In genomic region chr7:120998525-120998924, GRCh38 we compare ENCODE assay signal across 15 cellular contexts. TPM values are rescaled to one million over a fixed set of nuclear protein-coding genes. Genes with fewer than 3 reads are reported as not detected.
DNase-seq lines count a peak whose midpoint lies in the region; ATAC-seq and TF ChIP-seq lines count a peak whose summit lies in the region.
"Had no signal": no experiment of that assay in that cellular context is flagged by ENCODE, and none has a peak within 500 bp of the region (broad histone marks: within the 10 kb centered on the region; RNA-seq: fewer than 3 reads in every experiment).

No MANE protein-coding gene starts in this region.

- 44 to 57% (median 47%) methylated on average over 1 of the region's 1 CpG for WGBS in heart left ventricle, 4 donors
- WGBS in right cardiac atrium: 47% methylated on average over 1 of the region's 1 CpG
- 58 to 77% methylated on average over 1 of the region's 1 CpG for WGBS in sigmoid colon, 2 donors

- H3K79me2 ChIP-seq in fibroblast of lung (ENCODE audit: control insufficient read depth, insufficient read depth, low read length): peaks cover 78% of the 10 kb centered on the region

- TF ChIP-seq POLR2A in heart left ventricle (IDR thresholded peaks at IDR 0.05) (no peak), sigmoid colon (IDR thresholded peaks at IDR 0.05) (no peak), uterus (IDR thresholded peaks at IDR 0.05) (no peak)

- no peak for TF ChIP-seq EP300 in sigmoid colon (IDR thresholded peaks at IDR 0.05)

- intact Hi-C loops in heart left ventricle (cut with DNase I): loop anchor here in 1 of 10 donors (5.0 kb wide), 1 partner anchor 44 kb away; no protein-coding TSS in a partner anchor
- intact Hi-C loops in right cardiac atrium (cut with DNase I): no loop called here
- intact Hi-C loops in sigmoid colon (cut with DNase I): no loop called here
- intact Hi-C loops in uterus (cut with DNase I; ENCODE audit: low total_unique reads): no loop called here

- H3K27ac ChIP-seq in heart left ventricle: peak overlapping the region in 7 of 12 donors; percentile 13 to 93 (median 69)
- no peak overlapping the region for H3K27ac ChIP-seq in right cardiac atrium (ENCODE audit: low read length)
- H3K27ac ChIP-seq in fibroblast of lung (ENCODE audit: insufficient read depth, low read length): no peak overlapping the region
- peak overlapping the region in 3 of 4 donors; percentile 86 to 95 (median 89) for H3K27ac ChIP-seq in sigmoid colon
- H3K27ac ChIP-seq in uterus: peak overlapping the region; percentile 81 to 92
- H3K27ac ChIP-seq: BLaER1, PC-9 had no signal

- ATAC-seq in heart left ventricle (no peak), right cardiac atrium (no peak)

- no peaks in the 10 kb centered on the region for H3K36me3 ChIP-seq in heart left ventricle
- no peaks in the 10 kb centered on the region for H3K36me3 ChIP-seq in fibroblast of lung (ENCODE audit: control insufficient read depth, insufficient read depth, low read length)
- no peaks in the 10 kb centered on the region for H3K36me3 ChIP-seq in sigmoid colon
- H3K36me3 ChIP-seq in uterus: no peaks in the 10 kb centered on the region
- H3K36me3 ChIP-seq: BLaER1 had no signal

- H3K9me3 ChIP-seq in heart left ventricle (no peaks in the 10 kb centered on the region), right cardiac atrium (ENCODE audit: control insufficient read depth, low read length) (no peaks in the 10 kb centered on the region), fibroblast of lung (ENCODE audit: control insufficient read depth, insufficient read depth, low read depth, low read length) (no peaks in the 10 kb centered on the region), sigmoid colon (no peaks in the 10 kb centered on the region), uterus (no peaks in the 10 kb centered on the region)
- H3K9me3 ChIP-seq: BLaER1 had no signal

- no peak overlapping the region for H3K9ac ChIP-seq in fibroblast of lung (ENCODE audit: insufficient read depth, low read length)
- H3K9ac ChIP-seq: BLaER1 had no signal

- DNase-seq in heart left ventricle (no peak), right cardiac atrium (no peak), fibroblast of lung (ENCODE audit: low read depth in 2 of 2) (no peak), sigmoid colon (no peak), uterus (no peak), DMS 273 (lab: John Stamatoyannopoulos, UW; ENCODE audit: unreplicated experiment) (no peak), GDM1 (lab: John Stamatoyannopoulos, UW) (no peak), NOMO-1 (lab: John Stamatoyannopoulos, UW; ENCODE audit: unreplicated experiment in 2 of 2) (no peak)
- DNase-seq: 8988T; NCI-H1417; NCI-H1930; NCI-H524; NK-92 treated with Interleukin-12 subunit alpha and Interleukin-12 subunit beta, amount 100 ng/mL, for 24 hours; PC-9 had no signal

- no peak overlapping the region for H3K4me3 ChIP-seq in heart left ventricle
- no peak overlapping the region for H3K4me3 ChIP-seq in right cardiac atrium (ENCODE audit: low read length)
- H3K4me3 ChIP-seq in fibroblast of lung (replicated peaks in 1 of 4; ENCODE audit: control extremely low read depth in 1 of 4, insufficient read depth in 1 of 4, low read depth in 3 of 4, low read length in 4 of 4): no peak overlapping the region
- H3K4me3 ChIP-seq in sigmoid colon: no peak overlapping the region
- peak overlapping the region in 1 of 2 donors; percentile 8 for H3K4me3 ChIP-seq in uterus
- H3K4me3 ChIP-seq: BLaER1, PC-9 had no signal

- H3K27me3 ChIP-seq in heart left ventricle: no peaks in the 10 kb centered on the region
- H3K27me3 ChIP-seq in right cardiac atrium (ENCODE audit: control insufficient read depth, insufficient read depth): no peaks in the 10 kb centered on the region
- H3K27me3 ChIP-seq in fibroblast of lung (ENCODE audit: control insufficient read depth, insufficient read depth, low read length): no peaks in the 10 kb centered on the region
- H3K27me3 ChIP-seq in sigmoid colon: no peaks in the 10 kb centered on the region
- no peaks in the 10 kb centered on the region for H3K27me3 ChIP-seq in uterus
- H3K27me3 ChIP-seq: BLaER1 had no signal

- H4K20me1 ChIP-seq in fibroblast of lung (ENCODE audit: control insufficient read depth, extremely low read depth, insufficient read depth, low read length): no peaks in the 10 kb centered on the region
- H4K20me1 ChIP-seq: BLaER1 had no signal

- H2AFZ ChIP-seq in fibroblast of lung (ENCODE audit: low read length): no peak overlapping the region
- H2AFZ ChIP-seq: PC-9 had no signal

- peak overlapping the region; percentile 40 for H3K4me2 ChIP-seq in fibroblast of lung (ENCODE audit: extremely low read depth, insufficient read depth, low read length)
- H3K4me2 ChIP-seq: BLaER1, PC-9 had no signal

- H3K4me1 ChIP-seq in heart left ventricle: peaks cover 3 to 94% (median 73%) of the 10 kb centered on the region in 12 donors
- H3K4me1 ChIP-seq in right cardiac atrium (ENCODE audit: control insufficient read depth, insufficient read depth, low read length): peaks cover 7% of the 10 kb centered on the region
- peaks cover 18% of the 10 kb centered on the region for H3K4me1 ChIP-seq in fibroblast of lung (ENCODE audit: control insufficient read depth, extremely low read depth, insufficient read depth, low read length)
- H3K4me1 ChIP-seq in sigmoid colon: peaks cover 0 to 89% (median 76%) of the 10 kb centered on the region in 4 donors
- peaks cover 0 to 19% of the 10 kb centered on the region in 2 donors for H3K4me1 ChIP-seq in uterus

- no peak for TF ChIP-seq CTCF in heart left ventricle (IDR thresholded peaks at IDR 0.05)
- no peak for TF ChIP-seq CTCF in fibroblast of lung (conservative IDR thresholded peaks at IDR 0.05 in 1 of 2, IDR thresholded peaks at IDR 0.05 in 1 of 2; ENCODE audit: low read depth in 1 of 2, low read length in 2 of 2)
- TF ChIP-seq CTCF in sigmoid colon (IDR thresholded peaks at IDR 0.05): no peak
- no peak for TF ChIP-seq CTCF in uterus (IDR thresholded peaks at IDR 0.05)

RNA-seq across cellular contexts. Expression of gene CPED1, which starts 10.0 kb away (rescaled TPM):
- total RNA-seq in heart left ventricle: 10 to 100 TPM; 19.6 to 51.2 (median 27.5) TPM
- polyA plus RNA-seq in heart left ventricle: 1 to 10 TPM; 3.6 to 9.7 TPM
- total RNA-seq in right cardiac atrium: 10 to 100 TPM; 20.8 to 31.1 (median 29.3) TPM
- 3.9 TPM for polyA plus RNA-seq in right cardiac atrium
- total RNA-seq in fibroblast of lung: 84.0 and 196 TPM in 2 replicates
- polyA plus RNA-seq in fibroblast of lung: 70.2 and 83.2 TPM in 2 replicates
- polyA plus RNA-seq in fibroblast of lung (2012): 46.2 and 59.8 TPM in 2 replicates
- polyA minus RNA-seq in fibroblast of lung (ENCODE audit: low replicate concordance): 142 and 352 TPM in 2 replicates
- 100 to 1,000 TPM in 1 of 4 donors, 10 to 100 TPM in 3; 79.6 to 120 (median 89.3) TPM for total RNA-seq in sigmoid colon
- polyA plus RNA-seq in sigmoid colon: 1 to 10 TPM; 1.2 to 2.2 (median 1.8) TPM
- 100 to 1,000 TPM in 1 of 4 donors, 10 to 100 TPM in 3; 47.4 to 194 (median 59.2) TPM for total RNA-seq in uterus

RNA-seq across cellular contexts. Expression of gene ING3, which starts 47.9 kb away (rescaled TPM):
- total RNA-seq in heart left ventricle: 10 to 100 TPM in 8 of 9 donors, 1 to 10 TPM in 1; 9.3 to 16.0 (median 13.3) TPM
- 1 to 10 TPM; 5.4 to 9.6 TPM for polyA plus RNA-seq in heart left ventricle
- 10 to 100 TPM; 14.7 to 16.7 (median 15.7) TPM for total RNA-seq in right cardiac atrium
- polyA plus RNA-seq in right cardiac atrium: 9.7 TPM
- 13.1 and 17.5 TPM in 2 replicates for total RNA-seq in fibroblast of lung
- polyA plus RNA-seq in fibroblast of lung: 14.5 and 16.6 TPM in 2 replicates
- 9.7 TPM in 2 replicates for polyA plus RNA-seq in fibroblast of lung (2012)
- 0.63 and 0.86 TPM in 2 replicates for polyA minus RNA-seq in fibroblast of lung (ENCODE audit: low replicate concordance)
- 10 to 100 TPM; 16.6 to 33.1 (median 25.4) TPM for total RNA-seq in sigmoid colon
- 10 to 100 TPM in 2 of 3 donors, 1 to 10 TPM in 1; 9.6 to 11.8 (median 10.9) TPM for polyA plus RNA-seq in sigmoid colon
- 10 to 100 TPM; 16.4 to 37.7 (median 21.3) TPM for total RNA-seq in uterus

Comparison
In these comparisons a context has a peak if more than half of its experiments do, and no peak if none do; other contexts are left out.
1. H3K27ac ChIP-seq: peak in heart left ventricle (7 of 12), sigmoid colon (3 of 4) and uterus (2 of 2); none in right cardiac atrium (single experiment) and fibroblast of lung (single experiment).